10 cellular contexts compared by ENCODE assay signal in the genomic region with DNA sequence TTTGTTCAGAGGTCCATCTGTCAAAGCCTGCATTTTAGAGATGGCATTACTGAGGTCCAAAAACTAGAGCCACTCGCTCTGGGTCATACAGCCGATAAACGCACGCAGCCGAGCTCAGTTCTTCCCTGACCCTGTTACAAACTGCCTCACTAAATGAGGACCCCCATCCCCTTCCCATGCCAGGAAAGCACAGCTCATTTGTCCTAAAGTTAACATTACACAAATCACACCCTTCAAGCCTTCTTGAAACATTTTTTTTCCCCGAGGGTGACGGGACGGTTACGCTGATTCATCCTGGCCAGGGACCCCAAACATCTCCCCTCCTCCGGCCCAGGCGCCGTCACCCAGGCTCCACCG. TPM values are rescaled to one million over a fixed set of nuclear protein-coding genes. Genes with fewer than 3 reads are reported as not detected.
DNase-seq lines count a peak whose midpoint lies in the region; ATAC-seq and TF ChIP-seq lines count a peak whose summit lies in the region.
"Had no signal": no experiment of that assay in that cellular context is flagged by ENCODE, and none has a peak within 500 bp of the region (broad histone marks: within the 10 kb centered on the region; RNA-seq: fewer than 3 reads in every experiment).

No MANE protein-coding gene starts in this region.

- no peaks in the 10 kb centered on the region for H3K36me3 Mint-ChIP-seq in activated T-cell treated with anti-CD3 and anti-CD28 coated beads, Interleukin-2, amount 50 U/mL, for 4 hours (ENCODE audit: insufficient read depth)

- H3K4me3 ChIP-seq in cardiac fibroblast (replicated peaks in 1 of 2; ENCODE audit: low read depth in 2 of 2, low read length in 2 of 2) (peak overlapping the region; percentile 71 to 80), mesodermal cell (ENCODE audit: extremely low read depth, insufficient read depth, low read length, poor library complexity, severe bottlenecking) (peak overlapping the region; percentile 66), tibial artery (peak overlapping the region; percentile 59 to 74)

- no peaks in the 10 kb centered on the region for H3K9me3 ChIP-seq in mesodermal cell (ENCODE audit: control insufficient read depth, low read length)
- peaks cover 0 to 10% (median 0%) of the 10 kb centered on the region in 3 donors for H3K9me3 ChIP-seq in tibial artery
- H3K9me3 ChIP-seq: BE2C had no signal

- no peak for TF ChIP-seq CTCF in cardiac fibroblast (IDR thresholded peaks at IDR 0.05; ENCODE audit: low read depth, low read length)
- TF ChIP-seq CTCF in tibial artery (IDR thresholded peaks at IDR 0.05), result no peak

- H3K4me3 Mint-ChIP-seq in activated T-cell treated with anti-CD3 and anti-CD28 coated beads, Interleukin-2, amount 50 U/mL, for 4 hours, result peak overlapping the region; percentile 65

- ATAC-seq in activated T-cell treated with anti-CD3 and anti-CD28 coated beads, Interleukin-2, amount 50 U/mL, for 4 hours, result no peak
- no peak for ATAC-seq in GM21723 (IDR thresholded peaks at IDR 0.05; ENCODE audit: unreplicated experiment)

- intact Hi-C loops in tibial artery (cut with DNase I; ENCODE audit: low total_unique reads), result no loop called here

- no peak for DNase-seq in activated T-cell treated with anti-CD3 and anti-CD28 coated beads, Interleukin-2, amount 50 U/mL, for 4 hours
- no peak for DNase-seq in activated T-cell treated with anti-CD3 and anti-CD28 coated beads for 4 hours
- no peak for DNase-seq in cardiac fibroblast (ENCODE audit: low read depth in 2 of 2)
- no peak for DNase-seq in tibial artery
- no peak for DNase-seq in NCI-H1694 treated with DMSO at 0.1 percent for 48 hours (lab: John Stamatoyannopoulos, UW)
- no peak for DNase-seq in ureter (ENCODE audit: low spot score)

- H3K4me1 Mint-ChIP-seq in activated T-cell treated with anti-CD3 and anti-CD28 coated beads, Interleukin-2, amount 50 U/mL, for 4 hours (ENCODE audit: low read depth), result peaks cover 33% of the 10 kb centered on the region

- H3K9me3 Mint-ChIP-seq in activated T-cell treated with anti-CD3 and anti-CD28 coated beads, Interleukin-2, amount 50 U/mL, for 4 hours, result no peaks in the 10 kb centered on the region

- WGBS in mesodermal cell (ENCODE audit: insufficient coverage in 2 of 2), 2 experiments, result 3 to 14% methylated on average over 13 of the region's 13 CpGs

- no peaks in the 10 kb centered on the region for H3K27me3 ChIP-seq in tibial artery

- H3K4me1 ChIP-seq in mesodermal cell (ENCODE audit: control insufficient read depth, insufficient read depth, low read length, poor library complexity, severe bottlenecking) (no peaks in the 10 kb centered on the region), tibial artery (peaks cover 0 to 17% (median 12%) of the 10 kb centered on the region in 4 donors)
- H3K4me1 ChIP-seq: BE2C had no signal

- H3K27me3 Mint-ChIP-seq in activated T-cell treated with anti-CD3 and anti-CD28 coated beads, Interleukin-2, amount 50 U/mL, for 4 hours (ENCODE audit: low read depth), result no peaks in the 10 kb centered on the region

- H3K27ac ChIP-seq in mesodermal cell (ENCODE audit: low read depth, low read length, severe bottlenecking), result no peak overlapping the region
- H3K27ac ChIP-seq in tibial artery, result no peak overlapping the region
- H3K27ac ChIP-seq: epithelial cell of prostate had no signal

- H3K36me3 ChIP-seq in mesodermal cell (ENCODE audit: control insufficient read depth, insufficient read depth, low read length) (no peaks in the 10 kb centered on the region), tibial artery (no peaks in the 10 kb centered on the region)
- H3K36me3 ChIP-seq: BE2C had no signal

RNA-seq across cellular contexts. Expression of gene CMTM8, which starts 0.8 kb away (rescaled TPM):
- 1 to 10 TPM; 3.9 to 6.3 (median 4.7) TPM for total RNA-seq in activated T-cell treated with anti-CD3 and anti-CD28 coated beads, Interleukin-2, amount 50 U/mL, for 4 hours
- polyA plus RNA-seq in mesodermal cell (2013, experiment 1 of 2), result 11.6 TPM
- 9.4 TPM for polyA plus RNA-seq in mesodermal cell (2013, experiment 2 of 2)
- 5.7 TPM for total RNA-seq in ureter
